Comparison of ENCODE assay signal across 13 cellular contexts in the genomic region with DNA sequence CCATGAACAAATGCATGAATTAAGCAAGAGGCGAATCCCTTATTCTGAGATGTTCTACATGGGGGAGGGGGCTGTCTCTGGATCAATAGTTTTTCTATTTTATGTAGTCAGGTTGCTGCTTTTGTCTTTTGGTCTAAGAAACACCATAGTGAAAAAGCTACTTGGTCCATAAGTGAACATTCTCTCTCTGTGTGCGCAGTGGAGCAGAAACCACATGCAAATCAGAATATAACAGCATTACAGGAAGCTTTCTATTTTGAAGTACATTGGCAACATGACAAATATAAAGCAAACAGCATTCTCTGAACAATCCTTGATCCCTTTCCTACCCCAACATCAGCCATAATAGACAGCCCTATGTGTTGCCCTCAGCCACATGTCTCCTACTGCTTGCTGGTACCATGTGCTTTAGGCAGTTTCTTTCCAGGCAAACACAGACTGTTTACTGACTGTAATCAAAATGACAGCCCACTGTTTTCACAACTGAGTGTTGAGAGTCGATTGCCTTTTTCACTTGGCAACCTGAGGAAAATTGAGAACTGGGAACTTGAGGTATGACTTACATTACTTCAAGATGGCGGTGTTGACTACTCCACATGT. TPM values are rescaled to one million over a fixed set of nuclear protein-coding genes. Genes with fewer than 3 reads are reported as not detected.
DNase-seq lines count a peak whose midpoint lies in the region; ATAC-seq and TF ChIP-seq lines count a peak whose summit lies in the region.
"Had no signal": no experiment of that assay in that cellular context is flagged by ENCODE, and none has a peak within 500 bp of the region (broad histone marks: within the 10 kb centered on the region; RNA-seq: fewer than 3 reads in every experiment).

No MANE protein-coding gene starts in this region.

- H3F3A ChIP-seq in OCI-LY1 (ENCODE audit: insufficient read depth, low read length): no peaks in the 10 kb centered on the region

- H3K9me2 ChIP-seq in OCI-LY1 (ENCODE audit: low read depth, low read length): no peaks in the 10 kb centered on the region

- peak overlapping the region; percentile 13 for H3K4me2 ChIP-seq in OCI-LY1 (ENCODE audit: low read length)

- TF ChIP-seq CTCF in OCI-LY1 (IDR thresholded peaks at IDR 0.05; ENCODE audit: low read length) (no peak), coronary artery (IDR thresholded peaks at IDR 0.05) (no peak)

- no peak overlapping the region for H2AFZ ChIP-seq in OCI-LY1 (ENCODE audit: low read length)

- no peak overlapping the region for H3K9ac ChIP-seq in OCI-LY1 (ENCODE audit: low read length)

- H3K9me3 ChIP-seq in OCI-LY1 (ENCODE audit: low read length): no peaks in the 10 kb centered on the region
- H3K9me3 ChIP-seq: stomach had no signal

- H3K4me3 ChIP-seq in OCI-LY1 (ENCODE audit: low read depth, low read length, poor library complexity, severe bottlenecking) (no peak overlapping the region), coronary artery (no peak overlapping the region)
- H3K4me3 ChIP-seq: K562, stomach had no signal

- ATAC-seq in GM18520 (IDR thresholded peaks at IDR 0.05; ENCODE audit: unreplicated experiment) (peak; percentile 78), GM21737 (IDR thresholded peaks at IDR 0.05; ENCODE audit: unreplicated experiment) (peak; percentile 94), HG03442 (IDR thresholded peaks at IDR 0.05; ENCODE audit: unreplicated experiment) (peak; percentile 96)
- ATAC-seq: K562 had no signal

- peaks cover 9% of the 10 kb centered on the region for H3K4me1 ChIP-seq in OCI-LY1 (ENCODE audit: insufficient read depth, low read length, severe bottlenecking)
- H3K4me1 ChIP-seq: stomach had no signal

- no peaks in the 10 kb centered on the region for H3K36me3 ChIP-seq in OCI-LY1 (ENCODE audit: insufficient read depth, low read length)
- H3K36me3 ChIP-seq: stomach had no signal

- H3K27ac ChIP-seq in OCI-LY1 (ENCODE audit: low read depth, low read length, poor library complexity, severe bottlenecking) (no peak overlapping the region), coronary artery (no peak overlapping the region)
- H3K27ac ChIP-seq: stomach had no signal

- no peak for DNase-seq in activated CD4-positive, alpha-beta T cell treated with anti-CD3 and anti-CD28 coated beads, Interleukin-2, amount 50 U/mL, for 48 hours
- DNase-seq in SK-N-DZ (ENCODE audit: low spot score): no peak
- DNase-seq in coronary artery (ENCODE audit: low spot score): no peak
- no peak for DNase-seq in mesenteric fat pad (ENCODE audit: low spot score)
- DNase-seq: activated T-cell treated with anti-CD3 and anti-CD28 coated beads for 4 hours, retina, stomach had no signal

- H3K79me2 ChIP-seq in OCI-LY1 (ENCODE audit: insufficient read depth, low read length): no peaks in the 10 kb centered on the region

- no peaks in the 10 kb centered on the region for H3K27me3 ChIP-seq in OCI-LY1 (ENCODE audit: insufficient read depth, low read length)
- H3K27me3 ChIP-seq: stomach had no signal

- no peaks in the 10 kb centered on the region for H4K20me1 ChIP-seq in OCI-LY1 (ENCODE audit: insufficient read depth, low read length)

RNA-seq across cellular contexts. Expression of a gene that starts 10.6 kb away (rescaled TPM):
- 4.7 and 5.2 TPM in 2 replicates for polyA plus RNA-seq in SK-N-DZ (2014; cell fraction: cytosol; rRNA removed)
- 7.3 and 8.4 TPM in 2 replicates for polyA plus RNA-seq in SK-N-DZ (2014; cell fraction: nucleus; rRNA removed)
- 1.3 TPM for total RNA-seq in mesenteric fat pad
- total RNA-seq: K562 had no signal
- polyA plus RNA-seq: K562 had no signal

RNA-seq across cellular contexts. Expression of a gene that starts 45.9 kb away (rescaled TPM):
- polyA plus RNA-seq in SK-N-DZ (2014; cell fraction: cytosol; rRNA removed): 1.3 and 1.8 TPM in 2 replicates
- 3.1 and 4.2 TPM in 2 replicates for polyA plus RNA-seq in SK-N-DZ (2014; cell fraction: nucleus; rRNA removed)
- total RNA-seq in mesenteric fat pad: 0.16 TPM
- total RNA-seq: SK-MEL-5 had no signal
